Comparison of ENCODE assay signal across 8 cellular contexts in the genomic region with DNA sequence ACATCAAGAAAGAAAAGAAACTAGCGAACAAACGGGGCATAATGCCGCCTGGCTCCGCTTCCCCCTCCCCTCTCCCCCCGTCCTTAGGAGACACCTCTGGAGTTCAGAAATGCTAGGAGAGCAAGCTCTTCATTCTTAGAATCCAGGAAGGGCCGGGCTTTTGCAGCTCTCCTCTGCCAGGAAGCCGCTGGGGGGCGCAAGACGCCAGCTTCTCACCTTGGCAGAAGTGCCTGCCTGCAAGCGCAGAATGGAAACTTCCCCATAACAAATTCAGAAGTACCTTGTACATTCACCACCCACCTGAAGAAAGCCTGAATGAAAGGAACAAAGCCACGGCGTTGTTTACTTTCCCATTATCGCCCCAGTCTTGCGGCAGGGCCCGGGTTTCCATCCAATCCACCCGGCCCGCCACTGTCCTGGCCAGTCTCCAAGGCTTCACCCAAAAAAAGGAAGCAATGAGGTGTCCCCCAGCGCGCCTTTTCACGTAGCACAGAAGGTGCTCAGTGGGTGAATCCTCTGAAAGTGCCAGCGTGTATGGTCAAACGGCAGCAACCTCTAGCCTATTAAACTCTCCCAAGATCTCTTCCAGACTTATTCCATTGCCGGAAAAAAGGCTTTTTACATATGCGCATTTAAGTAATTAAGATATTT. TPM values are rescaled to one million over a fixed set of nuclear protein-coding genes. Genes with fewer than 3 reads are reported as not detected.
A peak's percentile ranks its signal among the peaks of the same experiment; 100 is the strongest.
DNase-seq lines count a peak whose midpoint lies in the region; ATAC-seq and TF ChIP-seq lines count a peak whose summit lies in the region.

No MANE protein-coding gene starts in this region.

- H3K4me1 ChIP-seq in right cardiac atrium (ENCODE audit: control insufficient read depth, insufficient read depth, low read length) = peaks cover 3% of the 10 kb centered on the region
- H3K4me1 ChIP-seq in upper lobe of left lung = peaks cover 37 to 50% (median 40%) of the 10 kb centered on the region in 4 donors

- no peak overlapping the region for H3K27ac ChIP-seq in AG04450 (ENCODE audit: low read depth, low read length)
- peak overlapping the region; percentile 43 for H3K27ac ChIP-seq in right cardiac atrium (ENCODE audit: low read length)
- H3K27ac ChIP-seq in upper lobe of left lung = peak overlapping the region; percentile 62 to 97 (median 68)

- H3K36me3 Mint-ChIP-seq in T-helper 17 cell (ENCODE audit: low read depth) (no peaks in the 10 kb centered on the region), progenitor cell of endocrine pancreas (ENCODE audit: insufficient read depth) (no peaks in the 10 kb centered on the region)

- POLR2A ChIA-PET in AG04450 (lab: Yijun Ruan, JAX) = interaction anchor here (0.7 kb wide), 1 partner anchor 616 kb away, joined by 3 read pairs; no protein-coding TSS in a partner anchor

- no peak for TF ChIP-seq POLR2A in upper lobe of left lung (IDR thresholded peaks at IDR 0.05)

- TF ChIP-seq EP300 in upper lobe of left lung (IDR thresholded peaks at IDR 0.05) = no peak

- no peaks in the 10 kb centered on the region for H3K9me3 Mint-ChIP-seq in progenitor cell of endocrine pancreas (ENCODE audit: low read depth)

- H3K27ac Mint-ChIP-seq in T-helper 17 cell (peak overlapping the region; percentile 87), progenitor cell of endocrine pancreas (peak overlapping the region; percentile 89)

- H3K27me3 ChIP-seq in AG04450 (ENCODE audit: control insufficient read depth, insufficient read depth, low read length) (peaks cover 43% of the 10 kb centered on the region), right cardiac atrium (ENCODE audit: control insufficient read depth, insufficient read depth) (no peaks in the 10 kb centered on the region), upper lobe of left lung (no peaks in the 10 kb centered on the region)

- intact Hi-C loops in right cardiac atrium (cut with DNase I) = loop anchor here in 3 of 4 donors (2.0 to 10.0 kb wide), 7 partner anchors 142 to 499 kb away; no protein-coding TSS in a partner anchor

- H3K4me3 Mint-ChIP-seq in T-helper 17 cell = peak overlapping the region; percentile 95
- peak overlapping the region; percentile 59 for H3K4me3 Mint-ChIP-seq in progenitor cell of endocrine pancreas (ENCODE audit: low read depth)

- H3K4me3 ChIP-seq in AG04450 (ENCODE audit: low read depth, low read length) (no peak overlapping the region), right cardiac atrium (ENCODE audit: low read length) (peak overlapping the region; percentile 44), upper lobe of left lung (peak overlapping the region; percentile 25 to 91 (median 74))

- peak; percentile 42 for ATAC-seq in GM21390 (IDR thresholded peaks at IDR 0.05; ENCODE audit: unreplicated experiment)
- ATAC-seq in T-helper 17 cell = peak; percentile 43
- peak; percentile 27 to 30 for ATAC-seq in right cardiac atrium
- ATAC-seq in upper lobe of left lung (ENCODE audit: low FRiP score in 2 of 2) = peak; percentile 45 to 69

- peak; percentile 86 for TF ChIP-seq CTCF in AG04450 (IDR thresholded peaks at IDR 0.05; ENCODE audit: low read depth, low read length)
- peak; percentile 86 for TF ChIP-seq CTCF in progenitor cell of endocrine pancreas (IDR thresholded peaks at IDR 0.05; ENCODE audit: unreplicated experiment)
- TF ChIP-seq CTCF in upper lobe of left lung (IDR thresholded peaks at IDR 0.05) = peak; percentile 77 to 89 (median 88)

- H3K4me1 Mint-ChIP-seq in T-helper 17 cell (peaks cover 21% of the 10 kb centered on the region), progenitor cell of endocrine pancreas (ENCODE audit: low read depth) (peaks cover 22% of the 10 kb centered on the region)

- 2% methylated on average over 24 of the region's 24 CpGs for WGBS in right cardiac atrium
- WGBS in upper lobe of left lung, 2 donors = 2 to 3% methylated on average over 20 to 24 of the region's 24 CpGs

- DNase-seq in AG04450 (ENCODE audit: low read depth, low spot score) (peak; percentile 13), NCI-H1694 (lab: John Stamatoyannopoulos, UW) (peak; percentile 71), T-helper 17 cell (peak; percentile 73 to 87 (median 74)), amygdala (lab: John Stamatoyannopoulos, UW) (peak in 55 of 56 donors; percentile 32 to 93 (median 74)), right cardiac atrium (peak; percentile 89 to 96 (median 96)), progenitor cell of endocrine pancreas (ENCODE audit: low spot score, unreplicated experiment) (peak; percentile 89), upper lobe of left lung (peak; percentile 93 to 95)

- peaks cover 3% of the 10 kb centered on the region; the same call in 1 of the 2 replicates for H3K9me3 ChIP-seq in AG04450 (ENCODE audit: control insufficient read depth, insufficient read depth, low read length)
- no peaks in the 10 kb centered on the region for H3K9me3 ChIP-seq in T-helper 17 cell (ENCODE audit: control insufficient read depth, low read length, poor library complexity, severe bottlenecking)
- H3K9me3 ChIP-seq in right cardiac atrium (ENCODE audit: control insufficient read depth, low read length) = no peaks in the 10 kb centered on the region
- H3K9me3 ChIP-seq in upper lobe of left lung = no peaks in the 10 kb centered on the region

- peaks cover 0 to 4% (median 0%) of the 10 kb centered on the region in 4 donors for H3K36me3 ChIP-seq in upper lobe of left lung

- CTCF ChIA-PET in AG04450 (lab: Charles Lee) = interaction anchor here (0.6 to 7.2 kb wide), 27 partner anchors 8 to 1610 kb away, joined by 3 to 187 read pairs (median 4); no protein-coding TSS in a partner anchor

- H3K27me3 Mint-ChIP-seq in T-helper 17 cell (no peaks in the 10 kb centered on the region), progenitor cell of endocrine pancreas (peaks cover 34% of the 10 kb centered on the region)

RNA-seq across cellular contexts. Expression of gene GADD45G, which starts 1.7 kb away (rescaled TPM):
- polyA plus RNA-seq in AG04450 (2011; rRNA removed) (0.07 TPM in 1 of 2 replicates, not detected in the other), right cardiac atrium (157 TPM)
- polyA minus RNA-seq in AG04450 (2011; rRNA and poly(A)+ RNA removed) = not detected in 2 replicates
- total RNA-seq in T-helper 17 cell (10 to 100 TPM; 14.3 to 15.1 TPM), right cardiac atrium (100 to 1,000 TPM in 2 of 4 donors, 10 to 100 TPM in 2; 27.6 to 133 (median 69.8) TPM), progenitor cell of endocrine pancreas (1.8 and 1.9 TPM in 2 replicates), upper lobe of left lung (10 to 100 TPM; 12.6 to 46.1 (median 20.1) TPM)

Comparison
In these comparisons a context has a peak if more than half of its experiments do, and no peak if none do; other contexts are left out.
1. DNase-seq: peak in every context shown above with its lines; median percentile 96 in right cardiac atrium; 94 in upper lobe of left lung; 89 in progenitor cell of endocrine pancreas; 74 in T-helper 17 cell; 74 in amygdala; 71 in NCI-H1694; 13 in AG04450.